Comparison of ENCODE assay signal across 31 cellular contexts in genomic region chr16:69405326-69405725, GRCh38. TPM values are rescaled to one million over a fixed set of nuclear protein-coding genes. Genes with fewer than 3 reads are reported as not detected.
DNase-seq lines count a peak whose midpoint lies in the region; ATAC-seq and TF ChIP-seq lines count a peak whose summit lies in the region.
"Had no signal": no experiment of that assay in that cellular context is flagged by ENCODE, and none has a peak within 500 bp of the region (broad histone marks: within the 10 kb centered on the region; RNA-seq: fewer than 3 reads in every experiment).

No MANE protein-coding gene starts in this region.

- peak overlapping the region; percentile 54 for H3K4me2 ChIP-seq in HCT116 (ENCODE audit: low read length)
- H3K4me2 ChIP-seq: BLaER1 treated with 17β-estradiol and CSF1 and Interleukin-3, amounts not matched to agents 10 nM and 100 nM had no signal

- H3K9me2 ChIP-seq in HCT116 (ENCODE audit: insufficient read depth) = no peaks in the 10 kb centered on the region
- H3K9me2 ChIP-seq: SK-N-SH had no signal

- TF ChIP-seq EP300 in transverse colon (IDR thresholded peaks at IDR 0.05; ENCODE audit: low read depth) = no peak

- POLR2A ChIA-PET in HCT116 (lab: Charles Lee) = interaction anchor here (0.6 to 3.7 kb wide), 14 partner anchors 9 to 203 kb away, joined by 3 to 22 read pairs (median 4); partner anchors contain the start of genes CYB5B and TERF2

- TF ChIP-seq CTCF in HCT116 (IDR thresholded peaks at IDR 0.05 in 2 of 3, conservative IDR thresholded peaks at IDR 0.05 in 1 of 3; ENCODE audit: borderline replicate concordance in 1 of 3, insufficient read depth in 1 of 3, low read depth in 2 of 3, low read length in 2 of 3) (no peak), adrenal gland (IDR thresholded peaks at IDR 0.05) (no peak), transverse colon (IDR thresholded peaks at IDR 0.05) (no peak), foreskin keratinocyte (conservative IDR thresholded peaks at IDR 0.05) (no peak)

- H3K27me3 ChIP-seq in HCT116 (ENCODE audit: insufficient read depth, low read length) (no peaks in the 10 kb centered on the region), adrenal gland (no peaks in the 10 kb centered on the region), mucosa of rectum (ENCODE audit: control insufficient read depth in 2 of 2, insufficient read depth in 2 of 2, low read length in 2 of 2) (no peaks in the 10 kb centered on the region), transverse colon (no peaks in the 10 kb centered on the region), foreskin keratinocyte (no peaks in the 10 kb centered on the region)
- H3K27me3 ChIP-seq: BLaER1 treated with 17β-estradiol and CSF1 and Interleukin-3, amounts not matched to agents 10 nM and 100 nM; esophagus muscularis mucosa; gastrocnemius medialis; MG63 had no signal

- intact Hi-C loops in HCT116 (cut with micrococcal nuclease) (loop anchor here (5.0 kb wide), 1 partner anchor 127 kb away; no protein-coding TSS in a partner anchor), adrenal gland (cut with DNase I) (no loop called here), transverse colon (cut with DNase I; ENCODE audit: low total_unique reads) (no loop called here)

- H3K9me3 ChIP-seq in HCT116 (ENCODE audit: control insufficient read depth in 1 of 2, insufficient read depth in 1 of 2, low read depth in 1 of 2, low read length in 2 of 2) (no peaks in the 10 kb centered on the region), adrenal gland (replicated peaks in 1 of 3) (no peaks in the 10 kb centered on the region), mucosa of rectum (ENCODE audit: control insufficient read depth in 2 of 2, low read length in 2 of 2) (no peaks in the 10 kb centered on the region), transverse colon (no peaks in the 10 kb centered on the region)
- H3K9me3 ChIP-seq: esophagus muscularis mucosa, gastrocnemius medialis, MG63, SK-N-SH had no signal

- no TSS peak for BruUV-seq in HCT116 (replicated peaks; lab: Mats Ljungman, UMichigan)

- H2AFZ ChIP-seq in HCT116 (ENCODE audit: low read depth, low read length, poor library complexity, severe bottlenecking) = no peak overlapping the region

- no peaks in the 10 kb centered on the region for H3K36me3 ChIP-seq in HCT116 (ENCODE audit: control insufficient read depth in 1 of 2, insufficient read depth in 2 of 2, low read length in 2 of 2)
- H3K36me3 ChIP-seq in adrenal gland (replicated peaks in 1 of 2) = no peaks in the 10 kb centered on the region
- H3K36me3 ChIP-seq in mucosa of rectum (ENCODE audit: control insufficient read depth in 2 of 2, insufficient read depth in 2 of 2, low read length in 2 of 2) = no peaks in the 10 kb centered on the region
- H3K36me3 ChIP-seq in transverse colon = no peaks in the 10 kb centered on the region
- H3K36me3 ChIP-seq: BLaER1 treated with 17β-estradiol and CSF1 and Interleukin-3, amounts not matched to agents 10 nM and 100 nM; esophagus muscularis mucosa; gastrocnemius medialis; MG63 had no signal

- in situ Hi-C loops in transverse colon (cut with MboI; ENCODE audit: low pct_ligation_motif_present in 1 of 4, low pct_unique_long_range_greater_than_20kb in 1 of 4, low sequenced_read_pairs in 3 of 4) = no loop called here

- 90 to 100% (median 95%) methylated on average over 2 of the region's 2 CpGs for WGBS in adrenal gland, 4 donors
- 92 to 96% methylated on average over 2 of the region's 2 CpGs for WGBS in transverse colon (ENCODE audit: low coverage in 1 of 2), 2 donors

- CTCF ChIA-PET in HCT116 (lab: Charles Lee) = interaction anchor here (1.2 to 2.8 kb wide), 2 partner anchors 9 to 13 kb away, joined by 4 to 19 read pairs; no protein-coding TSS in a partner anchor

- no peak for TF ChIP-seq RAD21 in HCT116 (IDR thresholded peaks at IDR 0.05; ENCODE audit: low read depth)

- TF ChIP-seq POLR2A in HCT116 (IDR thresholded peaks at IDR 0.05; ENCODE audit: borderline replicate concordance, extremely low read depth, insufficient read depth, insufficient read length) = no peak
- no peak for TF ChIP-seq POLR2A in adrenal gland (IDR thresholded peaks at IDR 0.05)
- no peak for TF ChIP-seq POLR2A in transverse colon (IDR thresholded peaks at IDR 0.05)

- RAD21 ChIA-PET in HCT116 (lab: Charles Lee; ENCODE audit: low non-redundant PET in 1 of 2, low total read pairs in 2 of 2, uncharacterized antibody in 2 of 2, unreplicated experiment in 2 of 2) = no interaction called here

- H3K9ac ChIP-seq in HCT116 (ENCODE audit: low read length) = peak overlapping the region; percentile 67
- peak overlapping the region in 1 of 2 donors; percentile 34 for H3K9ac ChIP-seq in mucosa of rectum (ENCODE audit: low read depth in 1 of 2, low read length in 2 of 2)
- H3K9ac ChIP-seq: BLaER1 treated with 17β-estradiol and CSF1 and Interleukin-3, amounts not matched to agents 10 nM and 100 nM had no signal

- no peaks in the 10 kb centered on the region for H4K20me1 ChIP-seq in HCT116 (ENCODE audit: insufficient read depth)
- H4K20me1 ChIP-seq: BLaER1 treated with 17β-estradiol and CSF1 and Interleukin-3, amounts not matched to agents 10 nM and 100 nM had no signal

- H3K79me2 ChIP-seq in HCT116 (ENCODE audit: insufficient read depth, low read length) = peaks cover 7% of the 10 kb centered on the region; the same call in 1 of the 2 replicates

- H3K4me1 ChIP-seq in HCT116 (ENCODE audit: control insufficient read depth in 1 of 2, insufficient read depth in 2 of 2, low read length in 2 of 2) = peaks cover 79 to 99% of the 10 kb centered on the region in 2 experiments
- H3K4me1 ChIP-seq in adrenal gland (replicated peaks in 1 of 2) = peaks cover 39 to 69% of the 10 kb centered on the region in 2 donors
- H3K4me1 ChIP-seq in mucosa of rectum (ENCODE audit: control insufficient read depth in 2 of 2, insufficient read depth in 2 of 2, low read length in 2 of 2) = peaks cover 22 to 49% of the 10 kb centered on the region in 2 donors
- H3K4me1 ChIP-seq in transverse colon = peaks cover 18 to 68% (median 35%) of the 10 kb centered on the region in 4 donors
- H3K4me1 ChIP-seq in foreskin keratinocyte = peaks cover 35% of the 10 kb centered on the region

- H3K4me3 ChIP-seq in HCT116 (replicated peaks in 1 of 2; ENCODE audit: low read depth in 1 of 2, low read length in 2 of 2) (no peak overlapping the region), adrenal gland (no peak overlapping the region), mucosa of rectum (ENCODE audit: low read length in 2 of 2) (no peak overlapping the region), transverse colon (no peak overlapping the region)
- H3K4me3 ChIP-seq: BLaER1 treated with 17β-estradiol and CSF1 and Interleukin-3, amounts not matched to agents 10 nM and 100 nM; esophagus muscularis mucosa; gastrocnemius medialis; MG63 had no signal

- no peak for ATAC-seq in HCT116
- ATAC-seq in foreskin keratinocyte = no peak
- ATAC-seq: activated CD4-positive, CD25-positive, alpha-beta regulatory T cell treated with anti-CD3 and anti-CD28 coated beads, Interleukin-2, amount 50 U/mL, for 24 hours; activated CD8-positive, alpha-beta T cell treated with anti-CD3 and anti-CD28 coated beads for 36 hours; activated naive CD4-positive, alpha-beta T cell treated with anti-CD3 and anti-CD28 coated beads, Interleukin-2, amount 50 U/mL, for 72 hours; gastrocnemius medialis; left lobe of liver; naive thymus-derived CD8-positive, alpha-beta T cell; stimulated activated memory B cell treated with anti-CD40 and anti-IgM and Interleukin-4, amounts not matched to agents 10 μg/mL and 1 μg/mL and 100 μg/mL, for 72 hours had no signal

- H3K27ac ChIP-seq in HCT116 (ENCODE audit: low read depth, low read length) (peak overlapping the region; percentile 99), adrenal gland (peak overlapping the region in 4 of 5 donors; percentile 8 to 85 (median 72)), mucosa of rectum (ENCODE audit: low read depth in 2 of 2, low read length in 2 of 2) (peak overlapping the region; percentile 63 to 65), transverse colon (peak overlapping the region; percentile 65 to 74 (median 68)), foreskin keratinocyte (no peak overlapping the region)
- H3K27ac ChIP-seq: BLaER1 treated with 17β-estradiol and CSF1 and Interleukin-3, amounts not matched to agents 10 nM and 100 nM had no signal

- no peak for DNase-seq in HCT116 (ENCODE audit: low read depth, low spot score)
- DNase-seq in adrenal gland = no peak
- DNase-seq in transverse colon = no peak
- DNase-seq in foreskin keratinocyte = no peak
- no peak for DNase-seq in NCI-H2029 (lab: John Stamatoyannopoulos, UW)
- DNase-seq in NCI-H2227 treated with DMSO at 0.1 percent for 48 hours (lab: John Stamatoyannopoulos, UW) = no peak
- DNase-seq: activated CD8-positive, alpha-beta T cell treated with anti-CD3 and anti-CD28 coated beads for 36 hours; anterior cingulate cortex; cortex of kidney; DMS79 treated with DMSO at 0.1 percent for 48 hours; gastrocnemius medialis; GF-D8; HCEC 1CT; hypothalamus; immature natural killer cell; KBM-7; MG63; naive thymus-derived CD8-positive, alpha-beta T cell; NCI-H2081; NCI-H226; SK-N-SH; stimulated activated CD4-positive, alpha-beta T cell treated with anti-CD3 and anti-CD28 coated beads, Interleukin-4, amount 100 ng/mL, for 24 hours had no signal

TF ChIP-seq in HCT116, 20 proteins besides CTCF, POLR2A, EP300 and RAD21 (continues in another document):
- TF ChIP-seq SP1 (IDR thresholded peaks at IDR 0.05; ENCODE audit: low read depth) = no peak

RNA-seq across cellular contexts. Expression of gene CYB5B, which starts 19.1 kb away (rescaled TPM):
- total RNA-seq in HCT116 (2021; ENCODE audit: unreplicated experiment) (689 TPM), adrenal gland (100 to 1,000 TPM; 153 to 763 (median 380) TPM), transverse colon (10 to 100 TPM; 30.3 to 60.5 (median 42.4) TPM), foreskin keratinocyte (171 and 188 TPM in 2 replicates)
- 259 and 345 TPM in 2 replicates for polyA plus RNA-seq in HCT116 (2012)
- polyA plus RNA-seq in adrenal gland (1,000 to 10,000 TPM in 1 of 3 donors, 100 to 1,000 TPM in 2; 247 to 1,039 (median 489) TPM), foreskin keratinocyte (130 and 156 TPM in 2 replicates)

RNA-seq across cellular contexts. Expression of gene TERF2, which starts 19.5 kb away (rescaled TPM):
- total RNA-seq in HCT116 (2021; ENCODE audit: unreplicated experiment) = 69.9 TPM
- polyA plus RNA-seq in HCT116 (2012) = 21.3 and 32.8 TPM in 2 replicates
- total RNA-seq in adrenal gland = 10 to 100 TPM; 14.8 to 38.0 (median 27.7) TPM
- 10 to 100 TPM; 11.1 to 50.1 (median 12.4) TPM for polyA plus RNA-seq in adrenal gland
- total RNA-seq in transverse colon = 100 to 1,000 TPM in 1 of 4 donors, 10 to 100 TPM in 2, 1 to 10 TPM in 1; 8.6 to 104 (median 17.3) TPM
- 12.9 and 13.9 TPM in 2 replicates for total RNA-seq in foreskin keratinocyte
- polyA plus RNA-seq in foreskin keratinocyte = 13.2 and 13.5 TPM in 2 replicates

RNA-seq across cellular contexts. Expression of gene TMED6, which starts 53.7 kb away (rescaled TPM):
- total RNA-seq in HCT116 (2021; ENCODE audit: unreplicated experiment) (0.91 TPM), adrenal gland (under 1 TPM in 4 of 8 donors, not detected in 4; 0.28 to 0.56 (median 0.44) TPM), transverse colon (1 to 10 TPM in 2 of 4 donors, not detected in 2; 5.7 to 6.8 TPM), foreskin keratinocyte (0.24 TPM in 1 of 2 replicates, not detected in the other)
- 0.46 and 0.59 TPM in 2 replicates for polyA plus RNA-seq in HCT116 (2012)
- polyA plus RNA-seq in adrenal gland (1 to 10 TPM in 1 of 3 donors, under 1 TPM in 1, not detected in 1; 0.22 to 2.5 TPM), foreskin keratinocyte (0.08 TPM in 1 of 2 replicates, not detected in the other)
- total RNA-seq: esophagus muscularis mucosa, temporal lobe had no signal
- polyA plus RNA-seq: AG04450, immature natural killer cell, SK-N-SH had no signal
